In the genomic region with DNA sequence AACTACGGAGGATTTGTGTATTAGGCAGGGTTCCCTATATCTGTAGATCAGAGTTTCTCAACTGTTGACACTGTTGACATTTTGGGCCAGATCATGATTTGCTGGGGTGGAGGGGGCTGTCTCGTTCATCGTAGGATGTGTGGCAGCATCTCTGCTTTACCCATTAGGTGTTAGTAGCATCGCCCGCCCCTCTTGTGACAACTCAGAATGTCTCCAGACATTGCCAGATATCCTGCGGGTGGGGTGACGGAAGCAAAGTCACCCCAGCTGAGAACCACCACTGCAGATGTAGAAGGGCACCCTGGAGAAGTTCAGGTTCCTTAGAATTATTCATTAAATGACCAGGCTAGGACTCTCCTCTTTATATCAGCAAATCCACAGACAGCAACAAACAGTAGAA, we compare ENCODE assay signal across 13 cellular contexts.
DNase-seq lines count a peak whose midpoint lies in the region; ATAC-seq and TF ChIP-seq lines count a peak whose summit lies in the region.
"Had no signal": no experiment of that assay in that cellular context is flagged by ENCODE, and none has a peak within 500 bp of the region (broad histone marks: within the 10 kb centered on the region; RNA-seq: fewer than 3 reads in every experiment).

No MANE protein-coding gene starts in this region.

- no peak overlapping the region for H3K4me3 ChIP-seq in breast epithelium

- no peaks in the 10 kb centered on the region for H3K27me3 ChIP-seq in breast epithelium

- H3K36me3 Mint-ChIP-seq in HFFc6 (ENCODE audit: low read depth): peaks cover 52% of the 10 kb centered on the region
- peaks cover 99% of the 10 kb centered on the region for H3K36me3 Mint-ChIP-seq in stimulated activated effector memory CD8-positive, alpha-beta T cell treated with anti-CD3 and anti-CD28 coated beads, Interleukin-12 subunit alpha, Interleukin-12 subunit beta, amount 100 ng/mL, for 72 hours

- H3K4me1 ChIP-seq in breast epithelium: peaks cover 0 to 39% of the 10 kb centered on the region in 2 donors
- H3K4me1 ChIP-seq: parathyroid adenoma had no signal

- no peak for TF ChIP-seq POLR2A in breast epithelium (IDR thresholded peaks at IDR 0.05)

- no peak for ATAC-seq in stimulated activated effector memory CD8-positive, alpha-beta T cell treated with anti-CD3 and anti-CD28 coated beads, Interleukin-12 subunit alpha, Interleukin-12 subunit beta, amount 100 ng/mL, for 72 hours

- intact Hi-C loops in breast epithelium (cut with DNase I; ENCODE audit: low total_unique reads): no loop called here

- peak overlapping the region; percentile 94 for H3K27ac Mint-ChIP-seq in HFFc6
- peak overlapping the region; percentile 82 for H3K27ac Mint-ChIP-seq in stimulated activated effector memory CD8-positive, alpha-beta T cell treated with anti-CD3 and anti-CD28 coated beads, Interleukin-12 subunit alpha, Interleukin-12 subunit beta, amount 100 ng/mL, for 72 hours

- H3K4me3 Mint-ChIP-seq in HFFc6: peak overlapping the region; percentile 71
- no peak overlapping the region for H3K4me3 Mint-ChIP-seq in stimulated activated effector memory CD8-positive, alpha-beta T cell treated with anti-CD3 and anti-CD28 coated beads, Interleukin-12 subunit alpha, Interleukin-12 subunit beta, amount 100 ng/mL, for 72 hours

- no peaks in the 10 kb centered on the region for H3K9me3 Mint-ChIP-seq in HFFc6
- no peaks in the 10 kb centered on the region for H3K9me3 Mint-ChIP-seq in stimulated activated effector memory CD8-positive, alpha-beta T cell treated with anti-CD3 and anti-CD28 coated beads, Interleukin-12 subunit alpha, Interleukin-12 subunit beta, amount 100 ng/mL, for 72 hours

- H3K36me3 ChIP-seq in breast epithelium: peaks cover 12% of the 10 kb centered on the region

- peak overlapping the region; percentile 90 for H3K27ac ChIP-seq in breast epithelium
- H3K27ac ChIP-seq: parathyroid adenoma had no signal

- peaks cover 51% of the 10 kb centered on the region for H3K4me1 Mint-ChIP-seq in HFFc6 (ENCODE audit: low read depth)
- peaks cover 5% of the 10 kb centered on the region for H3K4me1 Mint-ChIP-seq in stimulated activated effector memory CD8-positive, alpha-beta T cell treated with anti-CD3 and anti-CD28 coated beads, Interleukin-12 subunit alpha, Interleukin-12 subunit beta, amount 100 ng/mL, for 72 hours

- H3K9me3 ChIP-seq in breast epithelium: no peaks in the 10 kb centered on the region

- DNase-seq in HFFc6 (no peak), breast epithelium (ENCODE audit: low spot score in 2 of 2) (no peak), mucosa of gallbladder (ENCODE audit: low spot score) (peak; percentile 9), NCI-H345 (lab: John Stamatoyannopoulos, UW) (no peak), NOMO-1 treated with DMSO at 0.1 percent for 48 hours (lab: John Stamatoyannopoulos, UW; ENCODE audit: unreplicated experiment) (no peak), EL (no peak)
- DNase-seq in stimulated activated effector memory CD8-positive, alpha-beta T cell treated with anti-CD3 and anti-CD28 coated beads, Interleukin-12 subunit alpha, Interleukin-12 subunit beta, amount 100 ng/mL, for 72 hours (ENCODE audit: low spot score in 2 of 2): peak in 1 of 2 donors; percentile 22
- DNase-seq: activated CD8-positive, alpha-beta memory T cell treated with anti-CD3 and anti-CD28 coated beads, Interleukin-2, amount 50 U/mL, for 48 hours; amygdala; NCI-H187 treated with DMSO at 0.1 percent for 48 hours; stimulated activated CD4-positive, alpha-beta T cell treated with anti-CD3 and anti-CD28 coated beads, Interleukin-4, amount 100 ng/mL, for 24 hours; stimulated activated naive CD4-positive, alpha-beta T cell treated with Interleukin-2 at 50 U/mL for 16 hours had no signal

- H3K27me3 Mint-ChIP-seq in HFFc6 (ENCODE audit: insufficient read depth): peaks cover 5% of the 10 kb centered on the region

- TF ChIP-seq CTCF in HFFc6 (IDR thresholded peaks at IDR 0.05): no peak
- TF ChIP-seq CTCF in breast epithelium (IDR thresholded peaks at IDR 0.05): no peak
